In the genomic region with DNA sequence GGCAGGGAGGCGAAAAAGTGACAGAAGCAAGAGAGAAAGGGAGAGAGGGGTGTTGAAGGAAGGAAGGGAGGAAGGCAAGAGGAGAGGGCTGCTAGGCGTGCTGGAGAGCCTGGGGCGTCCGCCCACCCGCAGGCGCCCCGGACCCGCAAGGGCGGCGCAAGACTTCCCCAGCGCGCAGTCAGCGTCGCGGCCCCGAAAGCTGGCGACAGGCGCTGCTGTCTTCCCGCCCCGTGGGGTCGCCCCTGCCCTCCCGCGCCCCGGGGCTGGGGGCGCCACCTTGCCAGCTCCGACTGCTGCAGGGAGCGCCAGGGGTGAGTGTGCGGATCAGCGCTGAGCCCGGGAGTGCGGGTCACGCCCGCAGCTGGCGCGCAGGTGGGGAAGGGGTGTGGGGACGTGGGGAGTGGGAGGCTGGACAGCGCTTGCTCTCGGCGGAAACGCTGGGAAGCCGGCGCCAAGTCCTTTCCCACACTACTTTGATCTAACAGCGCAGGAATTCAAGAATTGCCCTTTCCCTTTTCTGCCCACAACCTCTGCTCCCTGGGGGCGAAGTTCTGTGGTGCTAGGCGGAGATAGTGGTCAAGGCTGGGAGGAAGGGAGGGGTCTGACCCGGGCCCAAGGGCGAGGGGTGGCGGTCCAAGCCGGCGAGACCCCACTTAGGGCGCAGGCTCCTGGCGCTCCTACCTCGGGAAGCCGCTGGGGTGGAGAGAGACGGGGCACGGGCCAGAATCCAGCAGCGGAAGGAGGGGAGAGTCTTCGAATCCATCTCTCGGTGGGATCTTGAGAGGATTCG, we compare ENCODE assay signal across 8 cellular contexts. TPM values are rescaled to one million over a fixed set of nuclear protein-coding genes. Genes with fewer than 3 reads are reported as not detected.
DNase-seq lines count a peak whose midpoint lies in the region; ATAC-seq lines count a peak whose summit lies in the region.

Gene HTR1F, plus strand, starts transcription at position 175 of the 790 bp plus-strand sequence.

- H3K9me3 Mint-ChIP-seq in activated naive CD4-positive, alpha-beta T cell treated with anti-CD3 and anti-CD28 coated beads, Interleukin-2, amount 50 U/mL, for 72 hours: peaks cover 5 to 11% of the 10 kb centered on the region in 2 donors

- H3K9ac ChIP-seq in skeletal muscle tissue (ENCODE audit: low read depth in 1 of 3, low read length in 3 of 3): peak within 1 kb of the TSS in 2 of 3 donors; percentile 1 to 55

- H3K36me3 Mint-ChIP-seq in activated naive CD4-positive, alpha-beta T cell treated with anti-CD3 and anti-CD28 coated beads, Interleukin-2, amount 50 U/mL, for 72 hours: peaks cover 4 to 5% of the 10 kb centered on the region in 2 donors

- H3K9me3 ChIP-seq in iPS DF 6.9 (ENCODE audit: control insufficient read depth, insufficient read depth, low read length): no peaks in the 10 kb centered on the region
- H3K9me3 ChIP-seq in skeletal muscle tissue (ENCODE audit: control insufficient read depth in 3 of 3, low read length in 3 of 3): no peaks in the 10 kb centered on the region

- no peak within 1 kb of the TSS for H3K27ac Mint-ChIP-seq in activated naive CD4-positive, alpha-beta T cell treated with anti-CD3 and anti-CD28 coated beads, Interleukin-2, amount 50 U/mL, for 72 hours

- no peaks in the 10 kb centered on the region for H3K36me3 ChIP-seq in iPS DF 6.9 (ENCODE audit: control insufficient read depth, insufficient read depth, low read length)
- no peaks in the 10 kb centered on the region for H3K36me3 ChIP-seq in skeletal muscle tissue (ENCODE audit: control insufficient read depth in 3 of 3, insufficient read depth in 3 of 3, low read length in 3 of 3)

- H3K27ac ChIP-seq in iPS DF 6.9 (ENCODE audit: low read length): no peak within 1 kb of the TSS
- peak within 1 kb of the TSS; percentile 44 for H3K27ac ChIP-seq in skeletal muscle tissue (ENCODE audit: low read depth, low read length)

- H3K4me3 ChIP-seq in iPS DF 6.9 (ENCODE audit: low read length) (peak within 1 kb of the TSS; percentile 58; the same call in 1 of the 2 replicates), skeletal muscle tissue (ENCODE audit: low read length in 3 of 3) (peak within 1 kb of the TSS; percentile 55 to 62 (median 59))

- no CpG with 5 or more reads among the region's 60 CpGs for WGBS in iPS DF 6.9 (ENCODE audit: insufficient coverage, insufficient read length)

- H3K4me1 ChIP-seq in iPS DF 6.9 (ENCODE audit: control insufficient read depth, insufficient read depth, low read length) (peaks cover 1% of the 10 kb centered on the region; the same call in 1 of the 2 replicates), skeletal muscle tissue (ENCODE audit: control insufficient read depth in 3 of 3, insufficient read depth in 3 of 3, low read length in 3 of 3) (no peaks in the 10 kb centered on the region)

- H3K27me3 ChIP-seq in iPS DF 6.9 (ENCODE audit: control insufficient read depth, insufficient read depth, low read length): peaks cover 3% of the 10 kb centered on the region; the same call in 1 of the 2 replicates
- H3K27me3 ChIP-seq in skeletal muscle tissue (ENCODE audit: control insufficient read depth in 3 of 3, insufficient read depth in 3 of 3, low read length in 3 of 3): peaks cover 11 to 22% (median 12%) of the 10 kb centered on the region in 3 donors

- peak; percentile 33 to 70 for ATAC-seq in activated naive CD4-positive, alpha-beta T cell treated with anti-CD3 and anti-CD28 coated beads, Interleukin-2, amount 50 U/mL, for 72 hours
- no peak for ATAC-seq in HG03095 (IDR thresholded peaks at IDR 0.05; ENCODE audit: unreplicated experiment)
- ATAC-seq in GM18520 (IDR thresholded peaks at IDR 0.05; ENCODE audit: unreplicated experiment): no peak

- peak; percentile 26 for DNase-seq in NCI-H82 (lab: John Stamatoyannopoulos, UW)
- DNase-seq in NCI-H82 treated with DMSO at 0.1 percent for 48 hours (lab: John Stamatoyannopoulos, UW; ENCODE audit: unreplicated experiment): no peak
- no peak for DNase-seq in activated naive CD4-positive, alpha-beta T cell treated with anti-CD3 and anti-CD28 coated beads, Interleukin-2, amount 50 U/mL, for 72 hours (ENCODE audit: low spot score in 2 of 2)
- no peak for DNase-seq in iPS DF 6.9 (ENCODE audit: low read depth, low spot score)
- no peak for DNase-seq in DMS79 (lab: John Stamatoyannopoulos, UW)

RNA-seq across cellular contexts. Expression of gene HTR1F, which starts in this region (rescaled TPM):
- not detected for total RNA-seq in activated naive CD4-positive, alpha-beta T cell treated with anti-CD3 and anti-CD28 coated beads, Interleukin-2, amount 50 U/mL, for 72 hours
- under 0.01 TPM for total RNA-seq in skeletal muscle tissue

Comparison
In these comparisons a context has a peak if more than half of its experiments do, and no peak if none do; other contexts are left out.
1. Peak in ATAC-seq in activated naive CD4-positive, alpha-beta T cell treated with anti-CD3 and anti-CD28 coated beads, Interleukin-2, amount 50 U/mL, for 72 hours; RNA of the gene not detected or under 1 TPM.